In genomic region chr5:159092288-159092687, GRCh38 we compare ENCODE assay signal across 14 cellular contexts. TPM values are rescaled to one million over a fixed set of nuclear protein-coding genes. Genes with fewer than 3 reads are reported as not detected.
DNase-seq lines count a peak whose midpoint lies in the region; TF ChIP-seq lines count a peak whose summit lies in the region.
"Had no signal": no experiment of that assay in that cellular context is flagged by ENCODE, and none has a peak within 500 bp of the region (broad histone marks: within the 10 kb centered on the region; RNA-seq: fewer than 3 reads in every experiment).

No MANE protein-coding gene starts in this region.

- no peak overlapping the region for H3K27ac ChIP-seq in DOHH2 (ENCODE audit: low read depth, low read length)
- peak overlapping the region; percentile 95 for H3K27ac ChIP-seq in OCI-LY1 (ENCODE audit: low read depth, low read length, poor library complexity, severe bottlenecking)
- H3K27ac ChIP-seq in esophagus squamous epithelium: peak overlapping the region in 3 of 4 donors; percentile 1 to 33 (median 14)
- H3K27ac ChIP-seq in subcutaneous abdominal adipose tissue (ENCODE audit: low read depth, low read length): peak overlapping the region; percentile 100
- H3K27ac ChIP-seq: GM23248 had no signal

- TF ChIP-seq POLR2A in esophagus squamous epithelium (IDR thresholded peaks at IDR 0.05): no peak

- no peaks in the 10 kb centered on the region for H3F3A ChIP-seq in DOHH2 (ENCODE audit: control insufficient read depth, insufficient read depth)
- no peaks in the 10 kb centered on the region for H3F3A ChIP-seq in OCI-LY1 (ENCODE audit: insufficient read depth, low read length)

- no peak overlapping the region for H2AFZ ChIP-seq in OCI-LY1 (ENCODE audit: low read length)
- H2AFZ ChIP-seq: GM23248 had no signal

- peaks cover 84% of the 10 kb centered on the region for H3K4me1 ChIP-seq in DOHH2 (ENCODE audit: control insufficient read depth, low read length)
- peaks cover 95% of the 10 kb centered on the region for H3K4me1 ChIP-seq in OCI-LY1 (ENCODE audit: insufficient read depth, low read length, severe bottlenecking)
- H3K4me1 ChIP-seq in esophagus squamous epithelium: peaks cover 0 to 24% (median 0%) of the 10 kb centered on the region in 3 donors
- peaks cover 3 to 92% (median 66%) of the 10 kb centered on the region in 5 donors for H3K4me1 ChIP-seq in subcutaneous abdominal adipose tissue (ENCODE audit: control insufficient read depth in 5 of 5, insufficient read depth in 5 of 5, low read length in 5 of 5)

- TF ChIP-seq CTCF in DOHH2 (IDR thresholded peaks at IDR 0.05; ENCODE audit: low read depth, low read length, poor library complexity, severe bottlenecking) (no peak), OCI-LY1 (IDR thresholded peaks at IDR 0.05; ENCODE audit: low read length) (no peak), esophagus squamous epithelium (IDR thresholded peaks at IDR 0.05) (no peak)

- H3K9me2 ChIP-seq in DOHH2 (replicated peaks; ENCODE audit: control insufficient read depth, low read length) (no peaks in the 10 kb centered on the region), OCI-LY1 (ENCODE audit: low read depth, low read length) (no peaks in the 10 kb centered on the region)

- H4K20me1 ChIP-seq in DOHH2 (ENCODE audit: control insufficient read depth, insufficient read depth, low read depth, low read length): no peaks in the 10 kb centered on the region
- H4K20me1 ChIP-seq in OCI-LY1 (ENCODE audit: insufficient read depth, low read length): no peaks in the 10 kb centered on the region

- H3K9me3 ChIP-seq in DOHH2 (ENCODE audit: control insufficient read depth, insufficient read depth, low read length) (no peaks in the 10 kb centered on the region), OCI-LY1 (ENCODE audit: low read length) (no peaks in the 10 kb centered on the region), esophagus squamous epithelium (no peaks in the 10 kb centered on the region), subcutaneous abdominal adipose tissue (ENCODE audit: control insufficient read depth in 5 of 5, low read length in 5 of 5) (no peaks in the 10 kb centered on the region)

- peak overlapping the region; percentile 99; the same call in 1 of the 2 replicates for H3K9ac ChIP-seq in OCI-LY1 (ENCODE audit: low read length)
- peak overlapping the region in 2 of 5 donors; percentile 23 to 84 for H3K9ac ChIP-seq in subcutaneous abdominal adipose tissue (ENCODE audit: low read length in 5 of 5)
- H3K9ac ChIP-seq: GM23248 had no signal

- no peak for DNase-seq in esophagus squamous epithelium (lab: John Stamatoyannopoulos, UW)
- no peak for DNase-seq in globus pallidus (ENCODE audit: low spot score)
- DNase-seq in kidney glomerular epithelial cell (lab: John Stamatoyannopoulos, UW): no peak
- no peak for DNase-seq in NCI-H1694 treated with DMSO at 0.1 percent for 48 hours (lab: John Stamatoyannopoulos, UW)
- no peak for DNase-seq in MV-4-11 (lab: John Stamatoyannopoulos, UW)
- DNase-seq: CD4-positive, alpha-beta memory T cell; GM23248; NCI-H1092; NCI-H446; NCI-H748 treated with DMSO at 0.1 percent for 48 hours; Right ventricle myocardium superior had no signal

- no peaks in the 10 kb centered on the region for H3K27me3 ChIP-seq in DOHH2 (ENCODE audit: control insufficient read depth, low read length)
- H3K27me3 ChIP-seq in OCI-LY1 (ENCODE audit: insufficient read depth, low read length): no peaks in the 10 kb centered on the region
- H3K27me3 ChIP-seq in esophagus squamous epithelium: peaks cover 0 to 36% (median 0%) of the 10 kb centered on the region in 4 donors
- no peaks in the 10 kb centered on the region for H3K27me3 ChIP-seq in subcutaneous abdominal adipose tissue (ENCODE audit: control insufficient read depth in 5 of 5, insufficient read depth in 4 of 5, low read length in 5 of 5)

- intact Hi-C loops in esophagus squamous epithelium (cut with DNase I): no loop called here

- H3K79me2 ChIP-seq in DOHH2 (ENCODE audit: control insufficient read depth, low read length): peaks cover 86% of the 10 kb centered on the region
- H3K79me2 ChIP-seq in OCI-LY1 (ENCODE audit: insufficient read depth, low read length): peaks cover 85% of the 10 kb centered on the region

- H3K36me3 ChIP-seq in DOHH2 (ENCODE audit: control insufficient read depth, low read length): peaks cover 85% of the 10 kb centered on the region
- H3K36me3 ChIP-seq in OCI-LY1 (ENCODE audit: insufficient read depth, low read length): peaks cover 49% of the 10 kb centered on the region; the same call in 1 of the 2 replicates
- H3K36me3 ChIP-seq in esophagus squamous epithelium: no peaks in the 10 kb centered on the region
- H3K36me3 ChIP-seq in subcutaneous abdominal adipose tissue (ENCODE audit: control insufficient read depth in 5 of 5, insufficient read depth in 5 of 5, low read length in 5 of 5): peaks cover 4 to 30% (median 6%) of the 10 kb centered on the region in 5 donors

- peak overlapping the region; percentile 4; the same call in 1 of the 2 replicates for H3K4me2 ChIP-seq in DOHH2 (ENCODE audit: low read length)
- peak overlapping the region; percentile 84 for H3K4me2 ChIP-seq in OCI-LY1 (ENCODE audit: low read length)

- H3K4me3 ChIP-seq in DOHH2 (ENCODE audit: low read length): no peak overlapping the region
- H3K4me3 ChIP-seq in OCI-LY1 (ENCODE audit: low read depth, low read length, poor library complexity, severe bottlenecking): peak overlapping the region; percentile 96
- peak overlapping the region in 1 of 4 donors; percentile 41 for H3K4me3 ChIP-seq in esophagus squamous epithelium
- peak overlapping the region in 2 of 5 donors; percentile 16 to 43 for H3K4me3 ChIP-seq in subcutaneous abdominal adipose tissue (ENCODE audit: low read depth in 1 of 5, low read length in 5 of 5)
- H3K4me3 ChIP-seq: GM23248 had no signal

RNA-seq across cellular contexts. Expression of gene EBF1, which starts 7.4 kb away (rescaled TPM):
- total RNA-seq in esophagus squamous epithelium: 10 to 100 TPM in 2 of 4 donors, 1 to 10 TPM in 1, under 1 TPM in 1; 0.80 to 15.8 (median 7.0) TPM
